Comparison of ENCODE assay signal across 8 cellular contexts in genomic region chr1:43970502-43970901, GRCh38. TPM values are rescaled to one million over a fixed set of nuclear protein-coding genes. Genes with fewer than 3 reads are reported as not detected.
DNase-seq lines count a peak whose midpoint lies in the region; ATAC-seq and TF ChIP-seq lines count a peak whose summit lies in the region.

No MANE protein-coding gene starts in this region.

- H3K9me3 ChIP-seq in mononuclear cell (ENCODE audit: low read depth, low read length): no peaks in the 10 kb centered on the region
- H3K9me3 ChIP-seq in aorta (ENCODE audit: control insufficient read depth, low read length): no peaks in the 10 kb centered on the region

- WGBS in aorta, 2 donors: 47 to 56% methylated on average over 5 of the region's 5 CpGs

- H3K36me3 ChIP-seq in aorta (ENCODE audit: control insufficient read depth in 1 of 2, insufficient read depth in 2 of 2, low read length in 1 of 2): no peaks in the 10 kb centered on the region

- H3K4me1 ChIP-seq in mononuclear cell (ENCODE audit: insufficient read depth, low read length): peaks cover 32% of the 10 kb centered on the region
- H3K4me1 ChIP-seq in aorta (ENCODE audit: control insufficient read depth in 1 of 2, insufficient read depth in 2 of 2, low read length in 2 of 2): no peaks in the 10 kb centered on the region

- no peak for ATAC-seq in stimulated activated naive CD8-positive, alpha-beta T cell treated with anti-CD3 and anti-CD28 coated beads, Interleukin-15, Interleukin-2, amounts not matched to agents 100 U/mL and 50 U/mL, for 24 hours
- no peak for ATAC-seq in aorta (ENCODE audit: low FRiP score)
- ATAC-seq in GM21619 (IDR thresholded peaks at IDR 0.05; ENCODE audit: unreplicated experiment): no peak

- H3K27ac Mint-ChIP-seq in stimulated activated naive CD8-positive, alpha-beta T cell treated with anti-CD3 and anti-CD28 coated beads, Interleukin-15, Interleukin-2, amounts not matched to agents 100 ng/mL and 50 ng/mL, for 24 hours: peak overlapping the region; percentile 90
- H3K27ac Mint-ChIP-seq in brain: peak overlapping the region in 4 of 5 experiments; percentile 71 to 91 (median 90)

- no peaks in the 10 kb centered on the region for H3K27me3 ChIP-seq in mononuclear cell (ENCODE audit: insufficient read depth, low read length)
- H3K27me3 ChIP-seq in aorta (ENCODE audit: control insufficient read depth in 1 of 2, insufficient read depth in 2 of 2, low read length in 1 of 2): no peaks in the 10 kb centered on the region

- peak overlapping the region; percentile 76 for H3K4me3 ChIP-seq in mononuclear cell (ENCODE audit: low read length)
- H3K4me3 ChIP-seq in aorta (ENCODE audit: low read length in 2 of 2): peak overlapping the region; percentile 55 to 60

- no peak for TF ChIP-seq CTCF in brain (conservative IDR thresholded peaks at IDR 0.05)

- no peak for DNase-seq in stimulated activated naive CD8-positive, alpha-beta T cell treated with anti-CD3 and anti-CD28 coated beads, Interleukin-15, Interleukin-2, amounts not matched to agents 100 U/mL and 50 U/mL, for 24 hours
- DNase-seq in aorta (no peak), SW 1271 (lab: John Stamatoyannopoulos, UW) (no peak), caudate nucleus (lab: John Stamatoyannopoulos, UW) (no peak)

- H3K9me3 Mint-ChIP-seq in stimulated activated naive CD8-positive, alpha-beta T cell treated with anti-CD3 and anti-CD28 coated beads, Interleukin-15, Interleukin-2, amounts not matched to agents 100 ng/mL and 50 ng/mL, for 24 hours: no peaks in the 10 kb centered on the region
- H3K9me3 Mint-ChIP-seq in brain: no peaks in the 10 kb centered on the region

- peaks cover 17% of the 10 kb centered on the region for H3K36me3 Mint-ChIP-seq in stimulated activated naive CD8-positive, alpha-beta T cell treated with anti-CD3 and anti-CD28 coated beads, Interleukin-15, Interleukin-2, amounts not matched to agents 100 ng/mL and 50 ng/mL, for 24 hours (ENCODE audit: low read depth)
- peaks cover 22% of the 10 kb centered on the region for H3K36me3 Mint-ChIP-seq in brain

- peak overlapping the region; percentile 94 for H3K4me3 Mint-ChIP-seq in stimulated activated naive CD8-positive, alpha-beta T cell treated with anti-CD3 and anti-CD28 coated beads, Interleukin-15, Interleukin-2, amounts not matched to agents 100 ng/mL and 50 ng/mL, for 24 hours
- peak overlapping the region; percentile 94 to 98 (median 97) for H3K4me3 Mint-ChIP-seq in brain

- intact Hi-C loops in aorta (cut with DNase I): no loop called here

- H3K27ac ChIP-seq in aorta (ENCODE audit: low read depth in 1 of 2, low read length in 2 of 2) (no peak overlapping the region), caudate nucleus (ENCODE audit: low read depth, low read length) (no peak overlapping the region)

- H3K4me1 Mint-ChIP-seq in stimulated activated naive CD8-positive, alpha-beta T cell treated with anti-CD3 and anti-CD28 coated beads, Interleukin-15, Interleukin-2, amounts not matched to agents 100 ng/mL and 50 ng/mL, for 24 hours (ENCODE audit: low read depth): peaks cover 29% of the 10 kb centered on the region
- H3K4me1 Mint-ChIP-seq in brain: peaks cover 34% of the 10 kb centered on the region

- H3K27me3 Mint-ChIP-seq in stimulated activated naive CD8-positive, alpha-beta T cell treated with anti-CD3 and anti-CD28 coated beads, Interleukin-15, Interleukin-2, amounts not matched to agents 100 ng/mL and 50 ng/mL, for 24 hours: no peaks in the 10 kb centered on the region
- H3K27me3 Mint-ChIP-seq in brain: peaks cover 12% of the 10 kb centered on the region

RNA-seq across cellular contexts. Expression of gene DPH2, which starts 0.7 kb away (rescaled TPM):
- polyA plus RNA-seq in brain (ENCODE audit: insufficient read depth, low read depth, low replicate concordance) (27.6 TPM), aorta (10 to 100 TPM in 1 of 2 donors, 1 to 10 TPM in 1; 6.0 to 15.8 TPM)
- total RNA-seq in mononuclear cell (6.7 TPM), aorta (10 to 100 TPM; 11.8 to 14.7 TPM)

RNA-seq across cellular contexts. Expression of gene ATP6V0B, which starts 4.3 kb away (rescaled TPM):
- polyA plus RNA-seq in brain (ENCODE audit: insufficient read depth, low read depth, low replicate concordance) (273 TPM), aorta (100 to 1,000 TPM; 109 to 119 TPM)
- total RNA-seq in mononuclear cell (73.1 TPM), aorta (10 to 100 TPM; 77.9 to 79.8 TPM)

RNA-seq across cellular contexts. Expression of gene B4GALT2, which starts 8.5 kb away (rescaled TPM):
- 91.9 TPM for polyA plus RNA-seq in brain (ENCODE audit: insufficient read depth, low read depth, low replicate concordance)
- total RNA-seq in mononuclear cell: 0.63 TPM
- total RNA-seq in aorta: 10 to 100 TPM; 31.8 to 32.2 TPM
- polyA plus RNA-seq in aorta: 10 to 100 TPM; 34.8 to 40.2 TPM

RNA-seq across cellular contexts. Expression of gene CCDC24, which starts 20.9 kb away (rescaled TPM):
- polyA plus RNA-seq in brain (ENCODE audit: insufficient read depth, low read depth, low replicate concordance) (18.4 TPM), aorta (10 to 100 TPM in 1 of 2 donors, 1 to 10 TPM in 1; 5.8 to 29.7 TPM)
- total RNA-seq in mononuclear cell (0.42 TPM), aorta (1 to 10 TPM; 2.6 to 6.0 TPM)

RNA-seq across cellular contexts. Expression of gene IPO13, which starts 23.8 kb away (rescaled TPM):
- polyA plus RNA-seq in brain (ENCODE audit: insufficient read depth, low read depth, low replicate concordance) (99.2 TPM), aorta (10 to 100 TPM in 1 of 2 donors, 1 to 10 TPM in 1; 9.8 to 29.2 TPM)
- total RNA-seq in mononuclear cell (2.3 TPM), aorta (10 to 100 TPM; 19.4 to 22.5 TPM)

Comparison
In these comparisons a context has a peak if more than half of its experiments do, and no peak if none do; other contexts are left out.
1. RNA of gene B4GALT2, which starts 8.5 kb away (total RNA-seq): 31.8 to 32.2 TPM in aorta; 0.63 TPM in mononuclear cell (single experiment); every median in the first group is over 10 times any median in the second.